Comparison of ENCODE assay signal across 1 cellular context in the genomic region with DNA sequence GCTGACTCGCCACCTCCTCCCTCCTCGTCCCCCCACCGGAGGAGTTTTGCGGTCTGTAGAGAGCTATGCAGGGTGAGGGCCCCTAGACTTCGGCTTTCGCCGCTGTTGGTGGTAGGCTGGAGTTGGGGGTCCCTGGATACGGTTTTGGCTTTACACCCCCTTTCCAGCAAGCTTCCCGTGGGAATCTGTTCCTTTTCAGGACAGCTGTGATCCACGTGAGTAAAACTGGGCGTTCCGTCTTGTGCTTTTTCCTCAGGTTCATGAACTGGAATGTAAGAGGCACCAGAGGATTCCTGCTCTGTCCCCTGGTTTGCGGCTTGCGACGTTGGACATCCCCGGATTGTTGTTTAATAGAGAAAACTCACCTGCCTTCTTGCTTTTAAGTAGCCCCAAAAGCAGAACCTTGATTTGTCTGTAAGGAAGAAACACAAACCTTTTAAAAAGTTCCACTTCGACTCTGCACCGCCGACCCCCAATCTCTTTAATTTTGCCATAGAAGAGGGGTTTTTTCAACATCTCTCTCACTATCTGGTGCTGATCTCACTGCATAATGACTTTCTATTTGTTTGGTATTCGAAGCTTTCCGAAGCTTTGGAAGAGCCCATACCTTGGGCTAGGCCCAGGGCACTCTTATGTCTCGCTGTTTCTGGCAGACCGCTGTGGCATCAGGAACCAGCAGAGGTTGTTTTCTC.
TF ChIP-seq lines count a peak whose summit lies in the region.

No MANE protein-coding gene starts in this region.

TF ChIP-seq in H1, 55 proteins besides CTCF, POLR2A, EP300 and RAD21 (continued from another document):
- 0 out of 4 replicates have a peak, but pooled peaks of 1 of the 2 experiments have one; percentile 61 for TF ChIP-seq HDAC2 (IDR thresholded peaks at IDR 0.05; ENCODE audit: borderline replicate concordance in 1 of 2, low read depth in 2 of 2, low read length in 2 of 2)
- TF ChIP-seq SAP30 (IDR thresholded peaks at IDR 0.05; ENCODE audit: insufficient read depth, insufficient replicate concordance, low read length): peak; percentile 39
- TF ChIP-seq ASH2L (IDR thresholded peaks at IDR 0.05; ENCODE audit: low read length): peak; percentile 21
- no peak for TF ChIP-seq SP4 (IDR thresholded peaks at IDR 0.05; ENCODE audit: low read length)
